1 cellular context compared by ENCODE assay signal in the genomic region with DNA sequence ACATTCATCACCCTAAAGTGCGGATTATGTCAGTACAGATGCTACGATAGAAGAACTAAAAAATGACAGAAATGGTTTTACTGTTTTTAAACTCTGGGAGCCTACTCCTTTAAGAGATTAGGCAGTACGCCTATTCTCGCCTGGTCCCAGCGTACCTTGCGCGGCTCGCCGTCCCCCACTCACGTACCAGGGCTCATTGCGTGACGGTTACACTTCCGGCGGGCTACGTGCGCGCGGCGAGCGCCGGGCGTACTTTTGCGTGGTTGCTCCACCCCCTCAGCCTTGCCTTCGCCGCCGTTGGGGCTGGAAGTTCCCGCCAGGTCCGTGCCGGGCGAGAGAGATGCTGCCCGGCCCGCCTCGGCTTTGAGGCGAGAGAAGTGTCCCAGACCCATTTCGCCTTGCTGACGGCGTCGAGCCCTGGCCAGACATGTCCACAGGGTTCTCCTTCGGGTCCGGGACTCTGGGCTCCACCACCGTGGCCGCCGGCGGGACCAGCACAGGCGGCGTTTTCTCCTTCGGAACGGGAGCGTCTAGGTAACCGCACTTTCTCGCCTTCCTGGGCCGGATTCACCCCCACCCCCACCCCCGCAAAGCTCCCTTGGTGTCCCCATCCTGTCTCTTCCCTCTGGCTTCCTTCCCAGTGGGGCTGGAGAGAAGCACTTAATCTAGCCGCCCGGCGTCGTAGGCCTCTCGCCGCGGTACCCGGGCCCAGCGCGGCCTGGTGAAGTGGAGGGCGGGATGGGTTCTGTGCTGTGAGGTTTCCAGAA.
A peak's percentile ranks its signal among the peaks of the same experiment; 100 is the strongest.
TF ChIP-seq lines count a peak whose summit lies in the region.

A gene with protein sequence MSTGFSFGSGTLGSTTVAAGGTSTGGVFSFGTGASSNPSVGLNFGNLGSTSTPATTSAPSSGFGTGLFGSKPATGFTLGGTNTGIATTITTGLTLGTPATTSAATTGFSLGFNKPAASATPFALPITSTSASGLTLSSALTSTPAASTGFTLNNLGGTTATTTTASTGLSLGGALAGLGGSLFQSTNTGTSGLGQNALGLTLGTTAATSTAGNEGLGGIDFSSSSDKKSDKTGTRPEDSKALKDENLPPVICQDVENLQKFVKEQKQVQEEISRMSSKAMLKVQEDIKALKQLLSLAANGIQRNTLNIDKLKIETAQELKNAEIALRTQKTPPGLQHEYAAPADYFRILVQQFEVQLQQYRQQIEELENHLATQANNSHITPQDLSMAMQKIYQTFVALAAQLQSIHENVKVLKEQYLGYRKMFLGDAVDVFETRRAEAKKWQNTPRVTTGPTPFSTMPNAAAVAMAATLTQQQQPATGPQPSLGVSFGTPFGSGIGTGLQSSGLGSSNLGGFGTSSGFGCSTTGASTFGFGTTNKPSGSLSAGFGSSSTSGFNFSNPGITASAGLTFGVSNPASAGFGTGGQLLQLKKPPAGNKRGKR (plus strand): TSS at position 279 of the 767 bp plus-strand sequence. CDS start 149 bp downstream, at position 428.

TF ChIP-seq in GM12878, 131 proteins besides CTCF, POLR2A, EP300 and RAD21 (continued from another document and continues in another):
- TF ChIP-seq ZNF687 (IDR thresholded peaks at IDR 0.05) (peak; percentile 57), TCF7 (IDR thresholded peaks at IDR 0.05; ENCODE audit: borderline replicate concordance) (no peak), EGR1 (IDR thresholded peaks at IDR 0.05; ENCODE audit: borderline replicate concordance in 1 of 2, low read depth in 2 of 2, low read length in 2 of 2) (peak; percentile 67 to 97; a peak in 2 of 3 replicates), SIN3A (IDR thresholded peaks at IDR 0.05; ENCODE audit: low read depth, low read length) (0 out of 2 replicates have a peak, but pooled peaks have one; percentile 53), ATF7 (IDR thresholded peaks at IDR 0.05; ENCODE audit: low read depth) (0 out of 2 replicates have a peak, but pooled peaks have one; percentile 41), ZSCAN29 (IDR thresholded peaks at IDR 0.05) (no peak), CREM (IDR thresholded peaks at IDR 0.05; ENCODE audit: low read depth) (peak; percentile 92), POU2F2 (IDR thresholded peaks at IDR 0.05; ENCODE audit: borderline replicate concordance, low read depth, low read length) (peak; percentile 41; the same call in 1 of the 3 replicates), RCOR1 (conservative IDR thresholded peaks at IDR 0.05; ENCODE audit: low read depth, low read length) (no peak), GATAD2B (conservative IDR thresholded peaks at IDR 0.05; ENCODE audit: low read depth) (0 out of 2 replicates have a peak, but pooled peaks have one; percentile 47), SP1 (IDR thresholded peaks at IDR 0.05; ENCODE audit: low read depth, low read length) (peak; percentile 70), MYB (IDR thresholded peaks at IDR 0.05; ENCODE audit: borderline replicate concordance, low read depth, low read length) (peak; percentile 89), BACH1 (IDR thresholded peaks at IDR 0.05; ENCODE audit: borderline replicate concordance) (0 out of 2 replicates have a peak, but pooled peaks have one; percentile 12), CEBPB (IDR thresholded peaks at IDR 0.05; ENCODE audit: borderline replicate concordance in 1 of 2, low read depth in 2 of 2, low read length in 2 of 2) (no peak), E2F8 (IDR thresholded peaks at IDR 0.05; ENCODE audit: low read depth, partially characterized antibody) (peak; percentile 56), GABPA (IDR thresholded peaks at IDR 0.05; ENCODE audit: low read depth) (peak; percentile 52), NFYA (IDR thresholded peaks at IDR 0.05; ENCODE audit: borderline replicate concordance, low read depth, low read length) (no peak), ZBTB40 (IDR thresholded peaks at IDR 0.05; ENCODE audit: borderline replicate concordance) (peak; percentile 64; the same call in 1 of the 2 replicates), NFIC (IDR thresholded peaks at IDR 0.05; ENCODE audit: low read depth, low read length) (no peak), PML (IDR thresholded peaks at IDR 0.05; ENCODE audit: low read length) (peak; percentile 88; the same call in 1 of the 2 replicates), YY1 (IDR thresholded peaks at IDR 0.05; ENCODE audit: low read depth, low read length) (peak; percentile 21), NR2C1 (IDR thresholded peaks at IDR 0.05) (peak; percentile 61; the same call in 1 of the 2 replicates), MXI1 (IDR thresholded peaks at IDR 0.05; ENCODE audit: low read depth, low read length) (peak; percentile 65; the same call in 1 of the 2 replicates), HCFC1 (IDR thresholded peaks at IDR 0.05; ENCODE audit: low read length) (peak; percentile 72), IKZF1 (conservative IDR thresholded peaks at IDR 0.05) (peak; percentile 71), NBN (IDR thresholded peaks at IDR 0.05) (0 out of 2 replicates have a peak, but pooled peaks have one; percentile 52), SIX5 (IDR thresholded peaks at IDR 0.05; ENCODE audit: low read depth, low read length, severe bottlenecking) (peak; percentile 29), NRF1 (conservative IDR thresholded peaks at IDR 0.05; ENCODE audit: low read depth, low read length) (0 out of 2 replicates have a peak, but pooled peaks have one; percentile 31), SMC3 (IDR thresholded peaks at IDR 0.05; ENCODE audit: borderline replicate concordance, low read length) (no peak), POLR2AphosphoS5 (IDR thresholded peaks at IDR 0.05; ENCODE audit: low read length) (peak; percentile 94)
- TF ChIP-seq, protein P1, sequence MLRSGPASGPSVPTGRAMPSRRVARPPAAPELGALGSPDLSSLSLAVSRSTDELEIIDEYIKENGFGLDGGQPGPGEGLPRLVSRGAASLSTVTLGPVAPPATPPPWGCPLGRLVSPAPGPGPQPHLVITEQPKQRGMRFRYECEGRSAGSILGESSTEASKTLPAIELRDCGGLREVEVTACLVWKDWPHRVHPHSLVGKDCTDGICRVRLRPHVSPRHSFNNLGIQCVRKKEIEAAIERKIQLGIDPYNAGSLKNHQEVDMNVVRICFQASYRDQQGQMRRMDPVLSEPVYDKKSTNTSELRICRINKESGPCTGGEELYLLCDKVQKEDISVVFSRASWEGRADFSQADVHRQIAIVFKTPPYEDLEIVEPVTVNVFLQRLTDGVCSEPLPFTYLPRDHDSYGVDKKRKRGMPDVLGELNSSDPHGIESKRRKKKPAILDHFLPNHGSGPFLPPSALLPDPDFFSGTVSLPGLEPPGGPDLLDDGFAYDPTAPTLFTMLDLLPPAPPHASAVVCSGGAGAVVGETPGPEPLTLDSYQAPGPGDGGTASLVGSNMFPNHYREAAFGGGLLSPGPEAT (IDR thresholded peaks at IDR 0.05; ENCODE audit: low read depth): peak; percentile 93
- TF ChIP-seq, protein P2, sequence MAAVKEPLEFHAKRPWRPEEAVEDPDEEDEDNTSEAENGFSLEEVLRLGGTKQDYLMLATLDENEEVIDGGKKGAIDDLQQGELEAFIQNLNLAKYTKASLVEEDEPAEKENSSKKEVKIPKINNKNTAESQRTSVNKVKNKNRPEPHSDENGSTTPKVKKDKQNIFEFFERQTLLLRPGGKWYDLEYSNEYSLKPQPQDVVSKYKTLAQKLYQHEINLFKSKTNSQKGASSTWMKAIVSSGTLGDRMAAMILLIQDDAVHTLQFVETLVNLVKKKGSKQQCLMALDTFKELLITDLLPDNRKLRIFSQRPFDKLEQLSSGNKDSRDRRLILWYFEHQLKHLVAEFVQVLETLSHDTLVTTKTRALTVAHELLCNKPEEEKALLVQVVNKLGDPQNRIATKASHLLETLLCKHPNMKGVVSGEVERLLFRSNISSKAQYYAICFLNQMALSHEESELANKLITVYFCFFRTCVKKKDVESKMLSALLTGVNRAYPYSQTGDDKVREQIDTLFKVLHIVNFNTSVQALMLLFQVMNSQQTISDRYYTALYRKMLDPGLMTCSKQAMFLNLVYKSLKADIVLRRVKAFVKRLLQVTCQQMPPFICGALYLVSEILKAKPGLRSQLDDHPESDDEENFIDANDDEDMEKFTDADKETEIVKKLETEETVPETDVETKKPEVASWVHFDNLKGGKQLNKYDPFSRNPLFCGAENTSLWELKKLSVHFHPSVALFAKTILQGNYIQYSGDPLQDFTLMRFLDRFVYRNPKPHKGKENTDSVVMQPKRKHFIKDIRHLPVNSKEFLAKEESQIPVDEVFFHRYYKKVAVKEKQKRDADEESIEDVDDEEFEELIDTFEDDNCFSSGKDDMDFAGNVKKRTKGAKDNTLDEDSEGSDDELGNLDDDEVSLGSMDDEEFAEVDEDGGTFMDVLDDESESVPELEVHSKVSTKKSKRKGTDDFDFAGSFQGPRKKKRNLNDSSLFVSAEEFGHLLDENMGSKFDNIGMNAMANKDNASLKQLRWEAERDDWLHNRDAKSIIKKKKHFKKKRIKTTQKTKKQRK (IDR thresholded peaks at IDR 0.05; ENCODE audit: low read depth, low read length): no peak
- TF ChIP-seq, protein P3, sequence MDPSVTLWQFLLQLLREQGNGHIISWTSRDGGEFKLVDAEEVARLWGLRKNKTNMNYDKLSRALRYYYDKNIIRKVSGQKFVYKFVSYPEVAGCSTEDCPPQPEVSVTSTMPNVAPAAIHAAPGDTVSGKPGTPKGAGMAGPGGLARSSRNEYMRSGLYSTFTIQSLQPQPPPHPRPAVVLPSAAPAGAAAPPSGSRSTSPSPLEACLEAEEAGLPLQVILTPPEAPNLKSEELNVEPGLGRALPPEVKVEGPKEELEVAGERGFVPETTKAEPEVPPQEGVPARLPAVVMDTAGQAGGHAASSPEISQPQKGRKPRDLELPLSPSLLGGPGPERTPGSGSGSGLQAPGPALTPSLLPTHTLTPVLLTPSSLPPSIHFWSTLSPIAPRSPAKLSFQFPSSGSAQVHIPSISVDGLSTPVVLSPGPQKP (IDR thresholded peaks at IDR 0.05; ENCODE audit: low read depth, low read length): peak; percentile 97
